Comparison of ENCODE assay signal across 3 cellular contexts in the genomic region with DNA sequence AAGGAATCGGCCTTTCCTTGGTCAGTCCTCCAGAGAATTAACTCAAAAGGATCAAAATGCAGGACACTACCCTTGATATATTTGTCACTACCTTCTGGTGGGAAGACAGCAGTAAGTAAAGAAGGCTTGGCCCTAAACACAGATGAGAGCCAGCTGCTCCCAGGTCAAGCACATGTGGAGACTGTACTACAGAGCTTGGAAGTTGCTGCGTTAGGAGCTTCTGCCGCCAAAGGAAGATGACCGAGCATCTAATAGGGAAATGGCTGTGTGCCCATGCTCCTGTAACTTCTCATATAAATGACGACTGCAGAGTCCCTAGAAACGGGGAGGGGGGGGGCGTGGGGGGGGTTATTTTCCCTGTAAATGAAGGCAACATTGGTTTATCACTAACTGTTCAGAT.
TF ChIP-seq lines count a peak whose summit lies in the region.

No MANE protein-coding gene starts in this region.

TF ChIP-seq in SK-N-SH treated with all-trans-retinoic acid at 6 μM for 48 hours, 23 proteins besides CTCF, POLR2A, EP300 and RAD21 (continues in another document):
- TF ChIP-seq, protein P1, sequence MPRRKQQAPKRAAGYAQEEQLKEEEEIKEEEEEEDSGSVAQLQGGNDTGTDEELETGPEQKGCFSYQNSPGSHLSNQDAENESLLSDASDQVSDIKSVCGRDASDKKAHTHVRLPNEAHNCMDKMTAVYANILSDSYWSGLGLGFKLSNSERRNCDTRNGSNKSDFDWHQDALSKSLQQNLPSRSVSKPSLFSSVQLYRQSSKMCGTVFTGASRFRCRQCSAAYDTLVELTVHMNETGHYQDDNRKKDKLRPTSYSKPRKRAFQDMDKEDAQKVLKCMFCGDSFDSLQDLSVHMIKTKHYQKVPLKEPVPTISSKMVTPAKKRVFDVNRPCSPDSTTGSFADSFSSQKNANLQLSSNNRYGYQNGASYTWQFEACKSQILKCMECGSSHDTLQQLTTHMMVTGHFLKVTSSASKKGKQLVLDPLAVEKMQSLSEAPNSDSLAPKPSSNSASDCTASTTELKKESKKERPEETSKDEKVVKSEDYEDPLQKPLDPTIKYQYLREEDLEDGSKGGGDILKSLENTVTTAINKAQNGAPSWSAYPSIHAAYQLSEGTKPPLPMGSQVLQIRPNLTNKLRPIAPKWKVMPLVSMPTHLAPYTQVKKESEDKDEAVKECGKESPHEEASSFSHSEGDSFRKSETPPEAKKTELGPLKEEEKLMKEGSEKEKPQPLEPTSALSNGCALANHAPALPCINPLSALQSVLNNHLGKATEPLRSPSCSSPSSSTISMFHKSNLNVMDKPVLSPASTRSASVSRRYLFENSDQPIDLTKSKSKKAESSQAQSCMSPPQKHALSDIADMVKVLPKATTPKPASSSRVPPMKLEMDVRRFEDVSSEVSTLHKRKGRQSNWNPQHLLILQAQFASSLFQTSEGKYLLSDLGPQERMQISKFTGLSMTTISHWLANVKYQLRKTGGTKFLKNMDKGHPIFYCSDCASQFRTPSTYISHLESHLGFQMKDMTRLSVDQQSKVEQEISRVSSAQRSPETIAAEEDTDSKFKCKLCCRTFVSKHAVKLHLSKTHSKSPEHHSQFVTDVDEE (CRISPR knock-in tag; IDR thresholded peaks at IDR 0.05) = no peak
- TF ChIP-seq ZNF8 (CRISPR knock-in tag; IDR thresholded peaks at IDR 0.05) = no peak
- TF ChIP-seq ESRRG (CRISPR knock-in tag; IDR thresholded peaks at IDR 0.05) = no peak
- TF ChIP-seq TOX (CRISPR knock-in tag; IDR thresholded peaks at IDR 0.05; ENCODE audit: borderline replicate concordance) = no peak
- TF ChIP-seq, protein P2, sequence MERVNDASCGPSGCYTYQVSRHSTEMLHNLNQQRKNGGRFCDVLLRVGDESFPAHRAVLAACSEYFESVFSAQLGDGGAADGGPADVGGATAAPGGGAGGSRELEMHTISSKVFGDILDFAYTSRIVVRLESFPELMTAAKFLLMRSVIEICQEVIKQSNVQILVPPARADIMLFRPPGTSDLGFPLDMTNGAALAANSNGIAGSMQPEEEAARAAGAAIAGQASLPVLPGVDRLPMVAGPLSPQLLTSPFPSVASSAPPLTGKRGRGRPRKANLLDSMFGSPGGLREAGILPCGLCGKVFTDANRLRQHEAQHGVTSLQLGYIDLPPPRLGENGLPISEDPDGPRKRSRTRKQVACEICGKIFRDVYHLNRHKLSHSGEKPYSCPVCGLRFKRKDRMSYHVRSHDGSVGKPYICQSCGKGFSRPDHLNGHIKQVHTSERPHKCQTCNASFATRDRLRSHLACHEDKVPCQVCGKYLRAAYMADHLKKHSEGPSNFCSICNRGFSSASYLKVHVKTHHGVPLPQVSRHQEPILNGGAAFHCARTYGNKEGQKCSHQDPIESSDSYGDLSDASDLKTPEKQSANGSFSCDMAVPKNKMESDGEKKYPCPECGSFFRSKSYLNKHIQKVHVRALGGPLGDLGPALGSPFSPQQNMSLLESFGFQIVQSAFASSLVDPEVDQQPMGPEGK (CRISPR knock-in tag; IDR thresholded peaks at IDR 0.05; ENCODE audit: borderline replicate concordance) = no peak
- no peak for TF ChIP-seq SNAI2 (CRISPR knock-in tag; IDR thresholded peaks at IDR 0.05)
- no peak for TF ChIP-seq ZFP30 (CRISPR knock-in tag; IDR thresholded peaks at IDR 0.05)
- TF ChIP-seq ZNF565 (CRISPR knock-in tag; conservative IDR thresholded peaks at IDR 0.05; ENCODE audit: low read depth) = no peak
- TF ChIP-seq, protein P3, sequence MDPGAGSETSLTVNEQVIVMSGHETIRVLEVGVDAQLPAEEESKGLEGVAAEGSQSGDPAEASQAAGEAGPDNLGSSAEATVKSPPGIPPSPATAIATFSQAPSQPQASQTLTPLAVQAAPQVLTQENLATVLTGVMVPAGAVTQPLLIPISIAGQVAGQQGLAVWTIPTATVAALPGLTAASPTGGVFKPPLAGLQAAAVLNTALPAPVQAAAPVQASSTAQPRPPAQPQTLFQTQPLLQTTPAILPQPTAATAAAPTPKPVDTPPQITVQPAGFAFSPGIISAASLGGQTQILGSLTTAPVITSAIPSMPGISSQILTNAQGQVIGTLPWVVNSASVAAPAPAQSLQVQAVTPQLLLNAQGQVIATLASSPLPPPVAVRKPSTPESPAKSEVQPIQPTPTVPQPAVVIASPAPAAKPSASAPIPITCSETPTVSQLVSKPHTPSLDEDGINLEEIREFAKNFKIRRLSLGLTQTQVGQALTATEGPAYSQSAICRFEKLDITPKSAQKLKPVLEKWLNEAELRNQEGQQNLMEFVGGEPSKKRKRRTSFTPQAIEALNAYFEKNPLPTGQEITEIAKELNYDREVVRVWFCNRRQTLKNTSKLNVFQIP (CRISPR knock-in tag; IDR thresholded peaks at IDR 0.05; ENCODE audit: borderline replicate concordance, low read depth) = no peak
- no peak for TF ChIP-seq ZFP3 (CRISPR knock-in tag; IDR thresholded peaks at IDR 0.05)
- no peak for TF ChIP-seq BACH2 (CRISPR knock-in tag; IDR thresholded peaks at IDR 0.05; ENCODE audit: borderline replicate concordance)
- no peak for TF ChIP-seq RARB (CRISPR knock-in tag; IDR thresholded peaks at IDR 0.05)

TF ChIP-seq in SK-N-SH, 30 proteins besides CTCF, POLR2A, EP300 and RAD21:
- no peak for TF ChIP-seq NRF1 (IDR thresholded peaks at IDR 0.05; ENCODE audit: low read depth, low read length)
- TF ChIP-seq FOXJ3 (CRISPR knock-in tag; IDR thresholded peaks at IDR 0.05) = no peak

TF ChIP-seq in H1, 55 proteins besides CTCF, POLR2A, EP300 and RAD21:
- TF ChIP-seq SUZ12 (IDR thresholded peaks at IDR 0.05; ENCODE audit: low read length) (no peak), RNF2 (IDR thresholded peaks at IDR 0.05; ENCODE audit: borderline replicate concordance, low read depth, low read length, missing control alignments, poor library complexity, severe bottlenecking) (no peak), RFX5 (IDR thresholded peaks at IDR 0.05; ENCODE audit: borderline replicate concordance, low read depth, low read length) (no peak), EGR1 (IDR thresholded peaks at IDR 0.05; ENCODE audit: borderline replicate concordance, low read depth, low read length) (no peak), NANOG (IDR thresholded peaks at IDR 0.05; ENCODE audit: insufficient read depth, low read depth, low read length, poor library complexity, severe bottlenecking) (no peak), BCL11A (IDR thresholded peaks at IDR 0.05; ENCODE audit: low read depth in 2 of 2, low read length in 2 of 2) (no peak), POLR2AphosphoS5 (IDR thresholded peaks at IDR 0.05; ENCODE audit: low read depth, low read length) (peak; percentile 77), CHD2 (IDR thresholded peaks at IDR 0.05; ENCODE audit: low read length) (no peak), GTF2F1 (IDR thresholded peaks at IDR 0.05; ENCODE audit: borderline replicate concordance, low read depth, low read length) (no peak)
- TF ChIP-seq, protein P4, sequence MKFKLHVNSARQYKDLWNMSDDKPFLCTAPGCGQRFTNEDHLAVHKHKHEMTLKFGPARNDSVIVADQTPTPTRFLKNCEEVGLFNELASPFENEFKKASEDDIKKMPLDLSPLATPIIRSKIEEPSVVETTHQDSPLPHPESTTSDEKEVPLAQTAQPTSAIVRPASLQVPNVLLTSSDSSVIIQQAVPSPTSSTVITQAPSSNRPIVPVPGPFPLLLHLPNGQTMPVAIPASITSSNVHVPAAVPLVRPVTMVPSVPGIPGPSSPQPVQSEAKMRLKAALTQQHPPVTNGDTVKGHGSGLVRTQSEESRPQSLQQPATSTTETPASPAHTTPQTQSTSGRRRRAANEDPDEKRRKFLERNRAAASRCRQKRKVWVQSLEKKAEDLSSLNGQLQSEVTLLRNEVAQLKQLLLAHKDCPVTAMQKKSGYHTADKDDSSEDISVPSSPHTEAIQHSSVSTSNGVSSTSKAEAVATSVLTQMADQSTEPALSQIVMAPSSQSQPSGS (IDR thresholded peaks at IDR 0.05; ENCODE audit: low read length) = peak; percentile 19; the same call in 1 of the 2 replicates
- TF ChIP-seq, protein P5, sequence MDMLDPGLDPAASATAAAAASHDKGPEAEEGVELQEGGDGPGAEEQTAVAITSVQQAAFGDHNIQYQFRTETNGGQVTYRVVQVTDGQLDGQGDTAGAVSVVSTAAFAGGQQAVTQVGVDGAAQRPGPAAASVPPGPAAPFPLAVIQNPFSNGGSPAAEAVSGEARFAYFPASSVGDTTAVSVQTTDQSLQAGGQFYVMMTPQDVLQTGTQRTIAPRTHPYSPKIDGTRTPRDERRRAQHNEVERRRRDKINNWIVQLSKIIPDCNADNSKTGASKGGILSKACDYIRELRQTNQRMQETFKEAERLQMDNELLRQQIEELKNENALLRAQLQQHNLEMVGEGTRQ (IDR thresholded peaks at IDR 0.05; ENCODE audit: low read length) = no peak
- TF ChIP-seq, protein P6, sequence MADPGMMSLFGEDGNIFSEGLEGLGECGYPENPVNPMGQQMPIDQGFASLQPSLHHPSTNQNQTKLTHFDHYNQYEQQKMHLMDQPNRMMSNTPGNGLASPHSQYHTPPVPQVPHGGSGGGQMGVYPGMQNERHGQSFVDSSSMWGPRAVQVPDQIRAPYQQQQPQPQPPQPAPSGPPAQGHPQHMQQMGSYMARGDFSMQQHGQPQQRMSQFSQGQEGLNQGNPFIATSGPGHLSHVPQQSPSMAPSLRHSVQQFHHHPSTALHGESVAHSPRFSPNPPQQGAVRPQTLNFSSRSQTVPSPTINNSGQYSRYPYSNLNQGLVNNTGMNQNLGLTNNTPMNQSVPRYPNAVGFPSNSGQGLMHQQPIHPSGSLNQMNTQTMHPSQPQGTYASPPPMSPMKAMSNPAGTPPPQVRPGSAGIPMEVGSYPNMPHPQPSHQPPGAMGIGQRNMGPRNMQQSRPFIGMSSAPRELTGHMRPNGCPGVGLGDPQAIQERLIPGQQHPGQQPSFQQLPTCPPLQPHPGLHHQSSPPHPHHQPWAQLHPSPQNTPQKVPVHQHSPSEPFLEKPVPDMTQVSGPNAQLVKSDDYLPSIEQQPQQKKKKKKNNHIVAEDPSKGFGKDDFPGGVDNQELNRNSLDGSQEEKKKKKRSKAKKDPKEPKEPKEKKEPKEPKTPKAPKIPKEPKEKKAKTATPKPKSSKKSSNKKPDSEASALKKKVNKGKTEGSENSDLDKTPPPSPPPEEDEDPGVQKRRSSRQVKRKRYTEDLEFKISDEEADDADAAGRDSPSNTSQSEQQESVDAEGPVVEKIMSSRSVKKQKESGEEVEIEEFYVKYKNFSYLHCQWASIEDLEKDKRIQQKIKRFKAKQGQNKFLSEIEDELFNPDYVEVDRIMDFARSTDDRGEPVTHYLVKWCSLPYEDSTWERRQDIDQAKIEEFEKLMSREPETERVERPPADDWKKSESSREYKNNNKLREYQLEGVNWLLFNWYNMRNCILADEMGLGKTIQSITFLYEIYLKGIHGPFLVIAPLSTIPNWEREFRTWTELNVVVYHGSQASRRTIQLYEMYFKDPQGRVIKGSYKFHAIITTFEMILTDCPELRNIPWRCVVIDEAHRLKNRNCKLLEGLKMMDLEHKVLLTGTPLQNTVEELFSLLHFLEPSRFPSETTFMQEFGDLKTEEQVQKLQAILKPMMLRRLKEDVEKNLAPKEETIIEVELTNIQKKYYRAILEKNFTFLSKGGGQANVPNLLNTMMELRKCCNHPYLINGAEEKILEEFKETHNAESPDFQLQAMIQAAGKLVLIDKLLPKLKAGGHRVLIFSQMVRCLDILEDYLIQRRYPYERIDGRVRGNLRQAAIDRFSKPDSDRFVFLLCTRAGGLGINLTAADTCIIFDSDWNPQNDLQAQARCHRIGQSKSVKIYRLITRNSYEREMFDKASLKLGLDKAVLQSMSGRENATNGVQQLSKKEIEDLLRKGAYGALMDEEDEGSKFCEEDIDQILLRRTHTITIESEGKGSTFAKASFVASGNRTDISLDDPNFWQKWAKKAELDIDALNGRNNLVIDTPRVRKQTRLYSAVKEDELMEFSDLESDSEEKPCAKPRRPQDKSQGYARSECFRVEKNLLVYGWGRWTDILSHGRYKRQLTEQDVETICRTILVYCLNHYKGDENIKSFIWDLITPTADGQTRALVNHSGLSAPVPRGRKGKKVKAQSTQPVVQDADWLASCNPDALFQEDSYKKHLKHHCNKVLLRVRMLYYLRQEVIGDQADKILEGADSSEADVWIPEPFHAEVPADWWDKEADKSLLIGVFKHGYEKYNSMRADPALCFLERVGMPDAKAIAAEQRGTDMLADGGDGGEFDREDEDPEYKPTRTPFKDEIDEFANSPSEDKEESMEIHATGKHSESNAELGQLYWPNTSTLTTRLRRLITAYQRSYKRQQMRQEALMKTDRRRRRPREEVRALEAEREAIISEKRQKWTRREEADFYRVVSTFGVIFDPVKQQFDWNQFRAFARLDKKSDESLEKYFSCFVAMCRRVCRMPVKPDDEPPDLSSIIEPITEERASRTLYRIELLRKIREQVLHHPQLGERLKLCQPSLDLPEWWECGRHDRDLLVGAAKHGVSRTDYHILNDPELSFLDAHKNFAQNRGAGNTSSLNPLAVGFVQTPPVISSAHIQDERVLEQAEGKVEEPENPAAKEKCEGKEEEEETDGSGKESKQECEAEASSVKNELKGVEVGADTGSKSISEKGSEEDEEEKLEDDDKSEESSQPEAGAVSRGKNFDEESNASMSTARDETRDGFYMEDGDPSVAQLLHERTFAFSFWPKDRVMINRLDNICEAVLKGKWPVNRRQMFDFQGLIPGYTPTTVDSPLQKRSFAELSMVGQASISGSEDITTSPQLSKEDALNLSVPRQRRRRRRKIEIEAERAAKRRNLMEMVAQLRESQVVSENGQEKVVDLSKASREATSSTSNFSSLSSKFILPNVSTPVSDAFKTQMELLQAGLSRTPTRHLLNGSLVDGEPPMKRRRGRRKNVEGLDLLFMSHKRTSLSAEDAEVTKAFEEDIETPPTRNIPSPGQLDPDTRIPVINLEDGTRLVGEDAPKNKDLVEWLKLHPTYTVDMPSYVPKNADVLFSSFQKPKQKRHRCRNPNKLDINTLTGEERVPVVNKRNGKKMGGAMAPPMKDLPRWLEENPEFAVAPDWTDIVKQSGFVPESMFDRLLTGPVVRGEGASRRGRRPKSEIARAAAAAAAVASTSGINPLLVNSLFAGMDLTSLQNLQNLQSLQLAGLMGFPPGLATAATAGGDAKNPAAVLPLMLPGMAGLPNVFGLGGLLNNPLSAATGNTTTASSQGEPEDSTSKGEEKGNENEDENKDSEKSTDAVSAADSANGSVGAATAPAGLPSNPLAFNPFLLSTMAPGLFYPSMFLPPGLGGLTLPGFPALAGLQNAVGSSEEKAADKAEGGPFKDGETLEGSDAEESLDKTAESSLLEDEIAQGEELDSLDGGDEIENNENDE (IDR thresholded peaks at IDR 0.05; ENCODE audit: insufficient replicate concordance, low read length) = no peak
